1 cellular context compared by ENCODE assay signal in genomic region chr16:68079616-68080344, GRCh38.
A peak's percentile ranks its signal among the peaks of the same experiment; 100 is the strongest.
TF ChIP-seq lines count a peak whose summit lies in the region.

No MANE protein-coding gene starts in this region.

TF ChIP-seq in HepG2, 621 proteins besides CTCF, POLR2A, EP300 and RAD21 (continued from another document and continues in another):
- TF ChIP-seq ZNF558 (CRISPR knock-in tag; IDR thresholded peaks at IDR 0.05; ENCODE audit: borderline replicate concordance) (0 out of 2 replicates have a peak, but pooled peaks have one; percentile 84), GMEB2 (CRISPR knock-in tag; IDR thresholded peaks at IDR 0.05; ENCODE audit: low read depth) (no peak; the same call in 1 of the 2 replicates), ZNF20 (CRISPR knock-in tag; IDR thresholded peaks at IDR 0.05) (no peak), SKI (IDR thresholded peaks at IDR 0.05; ENCODE audit: partially characterized antibody) (peak; percentile 70), ZNF431 (CRISPR knock-in tag; IDR thresholded peaks at IDR 0.05; ENCODE audit: borderline replicate concordance, low read depth) (peak; percentile 83; the same call in 1 of the 2 replicates), ZNF33B (CRISPR knock-in tag; IDR thresholded peaks at IDR 0.05) (peak; percentile 66; the same call in 1 of the 2 replicates), MED1 (CRISPR knock-in tag; IDR thresholded peaks at IDR 0.05) (peak; percentile 99), TEAD3 (CRISPR knock-in tag; optimal IDR thresholded peaks at IDR 0.05; ENCODE audit: borderline replicate concordance) (peak; percentile 80), ZNF460 (CRISPR knock-in tag; IDR thresholded peaks at IDR 0.05; ENCODE audit: borderline replicate concordance) (no peak; the same call in 1 of the 2 replicates), ZHX2 (IDR thresholded peaks at IDR 0.05; ENCODE audit: low read depth) (peak; percentile 54; the same call in 1 of the 2 replicates), ZHX2 (CRISPR knock-in tag; IDR thresholded peaks at IDR 0.05; ENCODE audit: borderline replicate concordance) (peak; percentile 50; the same call in 1 of the 2 replicates), ZNF326 (CRISPR knock-in tag; IDR thresholded peaks at IDR 0.05; ENCODE audit: borderline replicate concordance) (no peak; the same call in 1 of the 2 replicates), ASH2L (IDR thresholded peaks at IDR 0.05; ENCODE audit: insufficient read length, low read depth, low read length) (peak; percentile 98), ZNF383 (CRISPR knock-in tag; IDR thresholded peaks at IDR 0.05; ENCODE audit: borderline replicate concordance) (no peak), ATF3 (CRISPR knock-in tag; IDR thresholded peaks at IDR 0.05) (no peak), RNF2 (conservative IDR thresholded peaks at IDR 0.05; ENCODE audit: low read depth) (no peak), HMG20A (CRISPR knock-in tag; IDR thresholded peaks at IDR 0.05; ENCODE audit: borderline replicate concordance) (peak; percentile 80; the same call in 1 of the 2 replicates), ZNF407 (CRISPR knock-in tag; IDR thresholded peaks at IDR 0.05; ENCODE audit: not compliant biosample characterization) (peak; percentile 66), THAP7 (CRISPR knock-in tag; IDR thresholded peaks at IDR 0.05) (peak; percentile 94), CCAR2 (optimal IDR thresholded peaks at IDR 0.05; ENCODE audit: low read depth, low read length) (peak; percentile 79), XBP1 (CRISPR knock-in tag; IDR thresholded peaks at IDR 0.05) (no peak), MIER3 (CRISPR knock-in tag; IDR thresholded peaks at IDR 0.05; ENCODE audit: borderline replicate concordance) (peak; percentile 98), ZNF737 (CRISPR knock-in tag; IDR thresholded peaks at IDR 0.05; ENCODE audit: borderline replicate concordance) (no peak), ATF6 (CRISPR knock-in tag; conservative IDR thresholded peaks at IDR 0.05) (no peak), NR1H2 (CRISPR knock-in tag; IDR thresholded peaks at IDR 0.05; ENCODE audit: borderline replicate concordance, low read depth) (peak; percentile 79; the same call in 1 of the 2 replicates), HES4 (CRISPR knock-in tag; IDR thresholded peaks at IDR 0.05; ENCODE audit: borderline replicate concordance) (no peak), LBX2 (CRISPR knock-in tag; IDR thresholded peaks at IDR 0.05; ENCODE audit: borderline replicate concordance) (0 out of 2 replicates have a peak, but pooled peaks have one; percentile 4), ZNF841 (CRISPR knock-in tag; IDR thresholded peaks at IDR 0.05; ENCODE audit: borderline replicate concordance) (no peak), MLLT10 (CRISPR knock-in tag; IDR thresholded peaks at IDR 0.05) (no peak), MIER2 (CRISPR knock-in tag; IDR thresholded peaks at IDR 0.05) (peak; percentile 47; the same call in 1 of the 2 replicates), ARID4A (CRISPR knock-in tag; IDR thresholded peaks at IDR 0.05; ENCODE audit: borderline replicate concordance) (peak; percentile 89), NCOA2 (CRISPR knock-in tag; IDR thresholded peaks at IDR 0.05) (peak; percentile 93)
